Comparison of ENCODE assay signal across 1 cellular context in the genomic region with DNA sequence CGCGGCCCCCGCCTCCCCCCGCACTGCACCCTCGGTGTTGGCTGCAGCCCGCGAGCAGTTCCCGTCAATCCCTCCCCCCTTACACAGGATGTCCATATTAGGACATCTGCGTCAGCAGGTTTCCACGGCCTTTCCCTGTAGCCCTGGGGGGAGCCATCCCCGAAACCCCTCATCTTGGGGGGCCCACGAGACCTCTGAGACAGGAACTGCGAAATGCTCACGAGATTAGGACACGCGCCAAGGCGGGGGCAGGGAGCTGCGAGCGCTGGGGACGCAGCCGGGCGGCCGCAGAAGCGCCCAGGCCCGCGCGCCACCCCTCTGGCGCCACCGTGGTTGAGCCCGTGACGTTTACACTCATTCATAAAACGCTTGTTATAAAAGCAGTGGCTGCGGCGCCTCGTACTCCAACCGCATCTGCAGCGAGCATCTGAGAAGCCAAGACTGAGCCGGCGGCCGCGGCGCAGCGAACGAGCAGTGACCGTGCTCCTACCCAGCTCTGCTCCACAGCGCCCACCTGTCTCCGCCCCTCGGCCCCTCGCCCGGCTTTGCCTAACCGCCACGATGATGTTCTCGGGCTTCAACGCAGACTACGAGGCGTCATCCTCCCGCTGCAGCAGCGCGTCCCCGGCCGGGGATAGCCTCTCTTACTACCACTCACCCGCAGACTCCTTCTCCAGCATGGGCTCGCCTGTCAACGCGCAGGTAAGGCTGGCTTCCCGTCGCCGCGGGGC.
TF ChIP-seq lines count a peak whose summit lies in the region.

TSS of gene FOS (plus strand) at position 407 of the 731 bp plus-strand sequence. CDS start at position 562, 155 bp downstream.

TF ChIP-seq in GM12878, 131 proteins besides CTCF, POLR2A, EP300 and RAD21 (continued from another document):
- TF ChIP-seq, protein P1, sequence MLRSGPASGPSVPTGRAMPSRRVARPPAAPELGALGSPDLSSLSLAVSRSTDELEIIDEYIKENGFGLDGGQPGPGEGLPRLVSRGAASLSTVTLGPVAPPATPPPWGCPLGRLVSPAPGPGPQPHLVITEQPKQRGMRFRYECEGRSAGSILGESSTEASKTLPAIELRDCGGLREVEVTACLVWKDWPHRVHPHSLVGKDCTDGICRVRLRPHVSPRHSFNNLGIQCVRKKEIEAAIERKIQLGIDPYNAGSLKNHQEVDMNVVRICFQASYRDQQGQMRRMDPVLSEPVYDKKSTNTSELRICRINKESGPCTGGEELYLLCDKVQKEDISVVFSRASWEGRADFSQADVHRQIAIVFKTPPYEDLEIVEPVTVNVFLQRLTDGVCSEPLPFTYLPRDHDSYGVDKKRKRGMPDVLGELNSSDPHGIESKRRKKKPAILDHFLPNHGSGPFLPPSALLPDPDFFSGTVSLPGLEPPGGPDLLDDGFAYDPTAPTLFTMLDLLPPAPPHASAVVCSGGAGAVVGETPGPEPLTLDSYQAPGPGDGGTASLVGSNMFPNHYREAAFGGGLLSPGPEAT (IDR thresholded peaks at IDR 0.05; ENCODE audit: low read depth) = peak; percentile 90
- TF ChIP-seq CREB1 (IDR thresholded peaks at IDR 0.05; ENCODE audit: low read depth) = peak; percentile 97
- peak; percentile 99 for TF ChIP-seq FOXK2 (IDR thresholded peaks at IDR 0.05)
- peak; percentile 100 for TF ChIP-seq KLF5 (IDR thresholded peaks at IDR 0.05; ENCODE audit: partially characterized antibody)
- TF ChIP-seq, protein P2, sequence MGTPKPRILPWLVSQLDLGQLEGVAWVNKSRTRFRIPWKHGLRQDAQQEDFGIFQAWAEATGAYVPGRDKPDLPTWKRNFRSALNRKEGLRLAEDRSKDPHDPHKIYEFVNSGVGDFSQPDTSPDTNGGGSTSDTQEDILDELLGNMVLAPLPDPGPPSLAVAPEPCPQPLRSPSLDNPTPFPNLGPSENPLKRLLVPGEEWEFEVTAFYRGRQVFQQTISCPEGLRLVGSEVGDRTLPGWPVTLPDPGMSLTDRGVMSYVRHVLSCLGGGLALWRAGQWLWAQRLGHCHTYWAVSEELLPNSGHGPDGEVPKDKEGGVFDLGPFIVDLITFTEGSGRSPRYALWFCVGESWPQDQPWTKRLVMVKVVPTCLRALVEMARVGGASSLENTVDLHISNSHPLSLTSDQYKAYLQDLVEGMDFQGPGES (IDR thresholded peaks at IDR 0.05) = peak; percentile 73; the same call in 1 of the 2 replicates
- no peak for TF ChIP-seq SUPT20H (IDR thresholded peaks at IDR 0.05; ENCODE audit: borderline replicate concordance, control insufficient read depth, low read depth, low read length)
- no peak for TF ChIP-seq HDGF (IDR thresholded peaks at IDR 0.05)
- no peak for TF ChIP-seq NR2C2 (IDR thresholded peaks at IDR 0.05; ENCODE audit: borderline replicate concordance, control insufficient read depth, insufficient read length, low read depth)
- TF ChIP-seq, protein P3, sequence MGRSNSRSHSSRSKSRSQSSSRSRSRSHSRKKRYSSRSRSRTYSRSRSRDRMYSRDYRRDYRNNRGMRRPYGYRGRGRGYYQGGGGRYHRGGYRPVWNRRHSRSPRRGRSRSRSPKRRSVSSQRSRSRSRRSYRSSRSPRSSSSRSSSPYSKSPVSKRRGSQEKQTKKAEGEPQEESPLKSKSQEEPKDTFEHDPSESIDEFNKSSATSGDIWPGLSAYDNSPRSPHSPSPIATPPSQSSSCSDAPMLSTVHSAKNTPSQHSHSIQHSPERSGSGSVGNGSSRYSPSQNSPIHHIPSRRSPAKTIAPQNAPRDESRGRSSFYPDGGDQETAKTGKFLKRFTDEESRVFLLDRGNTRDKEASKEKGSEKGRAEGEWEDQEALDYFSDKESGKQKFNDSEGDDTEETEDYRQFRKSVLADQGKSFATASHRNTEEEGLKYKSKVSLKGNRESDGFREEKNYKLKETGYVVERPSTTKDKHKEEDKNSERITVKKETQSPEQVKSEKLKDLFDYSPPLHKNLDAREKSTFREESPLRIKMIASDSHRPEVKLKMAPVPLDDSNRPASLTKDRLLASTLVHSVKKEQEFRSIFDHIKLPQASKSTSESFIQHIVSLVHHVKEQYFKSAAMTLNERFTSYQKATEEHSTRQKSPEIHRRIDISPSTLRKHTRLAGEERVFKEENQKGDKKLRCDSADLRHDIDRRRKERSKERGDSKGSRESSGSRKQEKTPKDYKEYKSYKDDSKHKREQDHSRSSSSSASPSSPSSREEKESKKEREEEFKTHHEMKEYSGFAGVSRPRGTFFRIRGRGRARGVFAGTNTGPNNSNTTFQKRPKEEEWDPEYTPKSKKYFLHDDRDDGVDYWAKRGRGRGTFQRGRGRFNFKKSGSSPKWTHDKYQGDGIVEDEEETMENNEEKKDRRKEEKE (IDR thresholded peaks at IDR 0.05) = peak; percentile 100
- peak; percentile 78 for TF ChIP-seq DPF2 (IDR thresholded peaks at IDR 0.05)
- peak; percentile 99 for TF ChIP-seq BHLHE40 (IDR thresholded peaks at IDR 0.05; ENCODE audit: borderline replicate concordance in 1 of 2, low read depth in 2 of 2, low read length in 1 of 2)
- TF ChIP-seq ETV6 (conservative IDR thresholded peaks at IDR 0.05 in 1 of 2, IDR thresholded peaks at IDR 0.05 in 1 of 2; ENCODE audit: borderline replicate concordance in 1 of 2, low read depth in 1 of 2) = no peak
- peak; percentile 61; the same call in 1 of the 2 replicates for TF ChIP-seq CBFB (IDR thresholded peaks at IDR 0.05; ENCODE audit: low read depth)
- peak; percentile 67; the same call in 1 of the 2 replicates for TF ChIP-seq TCF3 (IDR thresholded peaks at IDR 0.05; ENCODE audit: borderline replicate concordance, insufficient read depth, low read depth, low read length)
- peak; percentile 73; the same call in 1 of the 2 replicates for TF ChIP-seq BACH1 (IDR thresholded peaks at IDR 0.05; ENCODE audit: borderline replicate concordance)
- no peak for TF ChIP-seq BMI1 (IDR thresholded peaks at IDR 0.05; ENCODE audit: borderline replicate concordance)
- TF ChIP-seq, protein P4, sequence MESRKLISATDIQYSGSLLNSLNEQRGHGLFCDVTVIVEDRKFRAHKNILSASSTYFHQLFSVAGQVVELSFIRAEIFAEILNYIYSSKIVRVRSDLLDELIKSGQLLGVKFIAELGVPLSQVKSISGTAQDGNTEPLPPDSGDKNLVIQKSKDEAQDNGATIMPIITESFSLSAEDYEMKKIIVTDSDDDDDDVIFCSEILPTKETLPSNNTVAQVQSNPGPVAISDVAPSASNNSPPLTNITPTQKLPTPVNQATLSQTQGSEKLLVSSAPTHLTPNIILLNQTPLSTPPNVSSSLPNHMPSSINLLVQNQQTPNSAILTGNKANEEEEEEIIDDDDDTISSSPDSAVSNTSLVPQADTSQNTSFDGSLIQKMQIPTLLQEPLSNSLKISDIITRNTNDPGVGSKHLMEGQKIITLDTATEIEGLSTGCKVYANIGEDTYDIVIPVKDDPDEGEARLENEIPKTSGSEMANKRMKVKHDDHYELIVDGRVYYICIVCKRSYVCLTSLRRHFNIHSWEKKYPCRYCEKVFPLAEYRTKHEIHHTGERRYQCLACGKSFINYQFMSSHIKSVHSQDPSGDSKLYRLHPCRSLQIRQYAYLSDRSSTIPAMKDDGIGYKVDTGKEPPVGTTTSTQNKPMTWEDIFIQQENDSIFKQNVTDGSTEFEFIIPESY (IDR thresholded peaks at IDR 0.05) = peak; percentile 66; the same call in 1 of the 2 replicates
- peak; percentile 59; the same call in 1 of the 2 replicates for TF ChIP-seq FOXM1 (IDR thresholded peaks at IDR 0.05; ENCODE audit: low read depth, low read length)
- TF ChIP-seq ZNF622 (IDR thresholded peaks at IDR 0.05) = no peak
- peak; percentile 58; the same call in 1 of the 2 replicates for TF ChIP-seq LARP7 (IDR thresholded peaks at IDR 0.05)
